21 cellular contexts compared by ENCODE assay signal in genomic region chr7:152117356-152117755, GRCh38.
DNase-seq lines count a peak whose midpoint lies in the region; ATAC-seq and TF ChIP-seq lines count a peak whose summit lies in the region.
"Had no signal": no experiment of that assay in that cellular context is flagged by ENCODE, and none has a peak within 500 bp of the region (broad histone marks: within the 10 kb centered on the region; RNA-seq: fewer than 3 reads in every experiment).

No MANE protein-coding gene starts in this region.

- no peak for ATAC-seq in activated T-cell treated with anti-CD3 and anti-CD28 coated beads, Interleukin-2, amount 50 U/mL, for 72 hours (replicated peaks in 1 of 2)
- no peak for ATAC-seq in stimulated activated naive B cell treated with anti-CD40 and anti-IgM and Interleukin-4, amounts not matched to agents 10 μg/mL and 1 μg/mL and 100 μg/mL, for 72 hours (replicated peaks)
- no peak for ATAC-seq in HG02938 (IDR thresholded peaks at IDR 0.05; ENCODE audit: unreplicated experiment)
- ATAC-seq: GM12878 had no signal

- H3K27ac Mint-ChIP-seq in activated T-cell treated with anti-CD3 and anti-CD28 coated beads, Interleukin-2, amount 50 U/mL, for 24 hours: peak overlapping the region; percentile 19
- H3K27ac Mint-ChIP-seq in activated T-cell treated with anti-CD3 and anti-CD28 coated beads, Interleukin-2, amount 50 U/mL, for 72 hours: no peak overlapping the region
- peak overlapping the region; percentile 47 for H3K27ac Mint-ChIP-seq in stimulated activated naive B cell treated with anti-CD40 and anti-IgM and Interleukin-4, amounts not matched to agents 10 μg/mL and 1 μg/mL and 100 μg/mL, for 72 hours
- H3K27ac Mint-ChIP-seq: CD4-positive, alpha-beta T cell had no signal

- no peak overlapping the region for H3K27ac ChIP-seq in esophagus muscularis mucosa (replicated peaks in 1 of 4)
- H3K27ac ChIP-seq: A549, BLaER1, C4-2B, GM23248 had no signal

- intact Hi-C loops in esophagus muscularis mucosa (cut with DNase I): no loop called here

- H3K4me1 ChIP-seq in esophagus muscularis mucosa: no peaks in the 10 kb centered on the region
- H3K4me1 ChIP-seq: A549, BLaER1 had no signal

- TF ChIP-seq CTCF in esophagus muscularis mucosa (IDR thresholded peaks at IDR 0.05): no peak

- no peaks in the 10 kb centered on the region for H3K27me3 Mint-ChIP-seq in activated T-cell treated with anti-CD3 and anti-CD28 coated beads, Interleukin-2, amount 50 U/mL, for 24 hours
- no peaks in the 10 kb centered on the region for H3K27me3 Mint-ChIP-seq in activated T-cell treated with anti-CD3 and anti-CD28 coated beads, Interleukin-2, amount 50 U/mL, for 72 hours (ENCODE audit: low read depth)
- H3K27me3 Mint-ChIP-seq in stimulated activated naive B cell treated with anti-CD40 and anti-IgM and Interleukin-4, amounts not matched to agents 10 μg/mL and 1 μg/mL and 100 μg/mL, for 72 hours: no peaks in the 10 kb centered on the region
- H3K27me3 Mint-ChIP-seq: CD4-positive, alpha-beta T cell; CD8-positive, alpha-beta memory T cell had no signal

- no peaks in the 10 kb centered on the region for H3K27me3 ChIP-seq in esophagus muscularis mucosa
- H3K27me3 ChIP-seq: BLaER1 had no signal

- peaks cover 65 to 87% (median 75%) of the 10 kb centered on the region in 4 donors for H3K36me3 ChIP-seq in esophagus muscularis mucosa

- no peak for DNase-seq in activated T-cell treated with anti-CD3 and anti-CD28 coated beads, Interleukin-2, amount 50 U/mL, for 24 hours
- DNase-seq in activated T-cell treated with anti-CD3 and anti-CD28 coated beads, Interleukin-2, amount 50 U/mL, for 72 hours: no peak
- peak; percentile 66 for DNase-seq in esophagus muscularis mucosa (ENCODE audit: extremely low spot score)
- no peak for DNase-seq in stimulated activated naive B cell treated with anti-CD40 and anti-IgM and Interleukin-4, amounts not matched to agents 10 μg/mL and 1 μg/mL and 100 μg/mL, for 72 hours
- no peak for DNase-seq in central memory CD4-positive, alpha-beta T cell
- DNase-seq: 8988T; ACHN; CD4-positive, alpha-beta T cell; CD8-positive, alpha-beta memory T cell; DMS 273 treated with DMSO at 0.1 percent for 48 hours; DMS79; EL; GDM1; GM23248; H7; HCEC 1CT had no signal

- TF ChIP-seq EP300 in esophagus muscularis mucosa (IDR thresholded peaks at IDR 0.05): no peak

- no peak overlapping the region for H3K4me3 ChIP-seq in esophagus muscularis mucosa
- H3K4me3 ChIP-seq: A549, BLaER1, GM12878, GM23248 had no signal

- H3K36me3 Mint-ChIP-seq in activated T-cell treated with anti-CD3 and anti-CD28 coated beads, Interleukin-2, amount 50 U/mL, for 24 hours (ENCODE audit: low read depth): peaks cover 85% of the 10 kb centered on the region
- peaks cover 9 to 31% of the 10 kb centered on the region in 2 donors for H3K36me3 Mint-ChIP-seq in activated T-cell treated with anti-CD3 and anti-CD28 coated beads, Interleukin-2, amount 50 U/mL, for 72 hours (ENCODE audit: insufficient read depth in 2 of 2)
- peaks cover 42 to 59% of the 10 kb centered on the region in 2 donors for H3K36me3 Mint-ChIP-seq in stimulated activated naive B cell treated with anti-CD40 and anti-IgM and Interleukin-4, amounts not matched to agents 10 μg/mL and 1 μg/mL and 100 μg/mL, for 72 hours

- H3K4me3 Mint-ChIP-seq in activated T-cell treated with anti-CD3 and anti-CD28 coated beads, Interleukin-2, amount 50 U/mL, for 24 hours: no peak overlapping the region
- H3K4me3 Mint-ChIP-seq in activated T-cell treated with anti-CD3 and anti-CD28 coated beads, Interleukin-2, amount 50 U/mL, for 72 hours: no peak overlapping the region
- no peak overlapping the region for H3K4me3 Mint-ChIP-seq in stimulated activated naive B cell treated with anti-CD40 and anti-IgM and Interleukin-4, amounts not matched to agents 10 μg/mL and 1 μg/mL and 100 μg/mL, for 72 hours
- H3K4me3 Mint-ChIP-seq: CD4-positive, alpha-beta T cell; CD8-positive, alpha-beta memory T cell had no signal

- H3K9me3 ChIP-seq in esophagus muscularis mucosa: no peaks in the 10 kb centered on the region
- H3K9me3 ChIP-seq: A549, BLaER1 had no signal

- WGBS in esophagus muscularis mucosa: 93% methylated on average over 8 of the region's 8 CpGs

- no peaks in the 10 kb centered on the region for H3K9me3 Mint-ChIP-seq in activated T-cell treated with anti-CD3 and anti-CD28 coated beads, Interleukin-2, amount 50 U/mL, for 24 hours
- H3K9me3 Mint-ChIP-seq in activated T-cell treated with anti-CD3 and anti-CD28 coated beads, Interleukin-2, amount 50 U/mL, for 72 hours: no peaks in the 10 kb centered on the region
- H3K9me3 Mint-ChIP-seq in stimulated activated naive B cell treated with anti-CD40 and anti-IgM and Interleukin-4, amounts not matched to agents 10 μg/mL and 1 μg/mL and 100 μg/mL, for 72 hours: peaks cover 0 to 1% of the 10 kb centered on the region in 2 donors
- H3K9me3 Mint-ChIP-seq: CD4-positive, alpha-beta T cell; CD8-positive, alpha-beta memory T cell had no signal

- TF ChIP-seq POLR2A in esophagus muscularis mucosa (IDR thresholded peaks at IDR 0.05; ENCODE audit: low read depth): no peak

- peaks cover 8% of the 10 kb centered on the region for H3K4me1 Mint-ChIP-seq in activated T-cell treated with anti-CD3 and anti-CD28 coated beads, Interleukin-2, amount 50 U/mL, for 24 hours (ENCODE audit: low read depth)
- no peaks in the 10 kb centered on the region for H3K4me1 Mint-ChIP-seq in activated T-cell treated with anti-CD3 and anti-CD28 coated beads, Interleukin-2, amount 50 U/mL, for 72 hours (ENCODE audit: low read depth)
- peaks cover 0 to 1% of the 10 kb centered on the region in 2 donors for H3K4me1 Mint-ChIP-seq in stimulated activated naive B cell treated with anti-CD40 and anti-IgM and Interleukin-4, amounts not matched to agents 10 μg/mL and 1 μg/mL and 100 μg/mL, for 72 hours
